28 cellular contexts compared by ENCODE assay signal in the genomic region with DNA sequence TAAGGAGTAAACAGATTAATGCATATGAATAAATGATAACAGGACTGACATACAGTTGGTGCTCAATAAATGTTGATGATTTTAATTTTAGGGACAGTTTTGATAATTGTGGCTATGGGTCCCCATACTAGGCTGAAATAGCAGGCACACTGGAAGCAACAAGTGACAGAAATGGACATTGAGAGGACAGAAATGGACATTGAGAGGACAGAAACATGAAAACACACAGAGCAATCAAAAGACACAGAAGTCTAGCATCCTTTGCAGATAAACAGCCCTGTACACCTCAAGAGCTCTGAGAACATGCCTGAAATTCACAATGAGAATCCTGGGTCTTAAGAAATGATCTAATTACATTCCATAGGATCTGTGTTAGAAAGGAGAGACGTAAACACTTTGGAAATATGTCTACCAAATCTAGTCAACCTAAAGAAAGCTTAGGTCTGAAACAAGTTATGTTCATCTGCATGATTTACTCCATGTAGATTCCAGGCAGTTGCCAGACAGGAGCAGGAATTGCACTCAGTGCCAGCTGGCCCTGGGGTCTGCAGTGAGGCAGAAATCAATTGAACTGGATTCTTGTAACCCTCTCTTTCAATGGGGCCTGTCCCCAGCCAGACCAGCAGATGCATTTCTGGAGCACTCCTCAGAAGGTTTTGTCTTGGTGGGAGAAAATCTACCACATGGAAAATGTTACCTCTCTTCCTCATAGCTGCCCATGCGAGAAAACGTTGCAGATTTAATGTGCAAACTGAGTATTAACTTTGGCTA.
DNase-seq lines count a peak whose midpoint lies in the region; ATAC-seq and TF ChIP-seq lines count a peak whose summit lies in the region.
"Had no signal": no experiment of that assay in that cellular context is flagged by ENCODE, and none has a peak within 500 bp of the region (broad histone marks: within the 10 kb centered on the region; RNA-seq: fewer than 3 reads in every experiment).

No MANE protein-coding gene starts in this region.

- CTCF ChIA-PET in MCF 10A (lab: Yijun Ruan, JAX): no interaction called here

- H3K27ac Mint-ChIP-seq in MCF 10A (ENCODE audit: low read depth, unreplicated experiment): no peak overlapping the region
- H3K27ac Mint-ChIP-seq: CD14-positive monocyte; CD8-positive, alpha-beta memory T cell had no signal

- no peaks in the 10 kb centered on the region for H3K27me3 Mint-ChIP-seq in MCF 10A (ENCODE audit: insufficient read depth, unreplicated experiment)
- H3K27me3 Mint-ChIP-seq: CD8-positive, alpha-beta memory T cell had no signal

- 93 to 94% methylated on average over 3 of the region's 3 CpGs for WGBS in lung, 2 donors
- 91 to 93% methylated on average over 3 of the region's 3 CpGs for WGBS in sigmoid colon, 2 donors

- H3K9me3 Mint-ChIP-seq in MCF 10A (ENCODE audit: unreplicated experiment): no peaks in the 10 kb centered on the region
- H3K9me3 Mint-ChIP-seq: CD14-positive monocyte; CD8-positive, alpha-beta memory T cell had no signal

- no peak overlapping the region for H3K4me3 Mint-ChIP-seq in MCF 10A (ENCODE audit: unreplicated experiment)
- H3K4me3 Mint-ChIP-seq: CD14-positive monocyte; CD8-positive, alpha-beta memory T cell had no signal

- H3K4me1 ChIP-seq in breast epithelium (peaks cover 0 to 17% of the 10 kb centered on the region in 2 donors), lung (ENCODE audit: control insufficient read depth in 2 of 2, insufficient read depth in 2 of 2, low read length in 2 of 2) (peaks cover 2 to 3% of the 10 kb centered on the region in 2 donors), sigmoid colon (peaks cover 0 to 53% (median 44%) of the 10 kb centered on the region in 4 donors)
- H3K4me1 ChIP-seq: BE2C, HAP-1 had no signal

- H3K4me1 Mint-ChIP-seq in MCF 10A (ENCODE audit: insufficient read depth, unreplicated experiment): no peaks in the 10 kb centered on the region

- H3K36me3 ChIP-seq in breast epithelium: no peaks in the 10 kb centered on the region
- peaks cover 4 to 7% of the 10 kb centered on the region in 2 donors for H3K36me3 ChIP-seq in lung (ENCODE audit: control insufficient read depth in 2 of 2, insufficient read depth in 2 of 2, low read length in 2 of 2)
- peaks cover 0 to 6% (median 0%) of the 10 kb centered on the region in 4 donors for H3K36me3 ChIP-seq in sigmoid colon
- H3K36me3 ChIP-seq: BE2C, HAP-1 had no signal

- BruUV-seq in MCF 10A (replicated peaks; lab: Mats Ljungman, UMichigan): no TSS peak

- TF ChIP-seq CTCF in breast epithelium (IDR thresholded peaks at IDR 0.05) (no peak), MCF 10A (IDR thresholded peaks at IDR 0.05; ENCODE audit: unreplicated experiment) (no peak), lung (IDR thresholded peaks at IDR 0.05; ENCODE audit: control extremely low read depth, extremely low read depth) (no peak), sigmoid colon (IDR thresholded peaks at IDR 0.05) (no peak)

- TF ChIP-seq POLR2A in breast epithelium (IDR thresholded peaks at IDR 0.05): no peak
- TF ChIP-seq POLR2A in sigmoid colon (IDR thresholded peaks at IDR 0.05): no peak

- peaks cover 19% of the 10 kb centered on the region for H3K36me3 Mint-ChIP-seq in MCF 10A (ENCODE audit: insufficient read depth, unreplicated experiment)
- H3K36me3 Mint-ChIP-seq: CD8-positive, alpha-beta memory T cell had no signal

- no peak for TF ChIP-seq EP300 in sigmoid colon (IDR thresholded peaks at IDR 0.05)

- peak overlapping the region; percentile 96 to 98 for H3K27ac ChIP-seq in breast epithelium
- H3K27ac ChIP-seq in lung (ENCODE audit: low read depth in 1 of 2, low read length in 1 of 2): no peak overlapping the region
- peak overlapping the region; percentile 92 to 97 (median 96) for H3K27ac ChIP-seq in sigmoid colon
- H3K27ac ChIP-seq: 22Rv1, SK-N-MC had no signal

- no peak for ATAC-seq in lung (ENCODE audit: insufficient read depth, low FRiP score)
- ATAC-seq in GM19023 (IDR thresholded peaks at IDR 0.05; ENCODE audit: unreplicated experiment): no peak
- no peak for ATAC-seq in HG02623 (IDR thresholded peaks at IDR 0.05; ENCODE audit: unreplicated experiment)
- ATAC-seq: HepG2 had no signal

- H3K27me3 ChIP-seq in breast epithelium (no peaks in the 10 kb centered on the region), lung (ENCODE audit: control insufficient read depth, insufficient read depth) (no peaks in the 10 kb centered on the region), sigmoid colon (no peaks in the 10 kb centered on the region)
- H3K27me3 ChIP-seq: BE2C had no signal

- POLR2A ChIA-PET in MCF 10A (lab: Yijun Ruan, JAX): interaction anchor here (0.6 kb wide), 1 partner anchor 9 kb away, joined by 6 read pairs; no protein-coding TSS in a partner anchor

- DNase-seq in breast epithelium (ENCODE audit: low spot score in 2 of 2) (no peak), MCF 10A (ENCODE audit: unreplicated experiment) (no peak), lung (ENCODE audit: low spot score) (peak; percentile 14), sigmoid colon (no peak), posterior vena cava (ENCODE audit: low spot score) (no peak), NCI-H510A (lab: John Stamatoyannopoulos, UW) (no peak)
- DNase-seq: ACHN; BE2C; CD8-positive, alpha-beta memory T cell; DMS 273 treated with DMSO at 0.1 percent for 48 hours; DMS79 treated with DMSO at 0.1 percent for 48 hours; GF-D8; GOT3; KBM-7; NCI-H1092 treated with DMSO at 0.1 percent for 48 hours; NCI-H1436; NCI-H187 treated with DMSO at 0.1 percent for 48 hours; NCI-H2107; NCI-H524 treated with DMSO at 0.1 percent for 48 hours; NCI-H774; SIG-M5 had no signal

- H3K9me3 ChIP-seq in breast epithelium (no peaks in the 10 kb centered on the region), lung (ENCODE audit: control insufficient read depth in 2 of 2, insufficient read depth in 1 of 2, low read length in 1 of 2) (no peaks in the 10 kb centered on the region), sigmoid colon (no peaks in the 10 kb centered on the region)
- H3K9me3 ChIP-seq: BE2C, HAP-1 had no signal

- intact Hi-C loops in breast epithelium (cut with DNase I; ENCODE audit: low total_unique reads): no loop called here
- intact Hi-C loops in MCF 10A (cut with micrococcal nuclease): no loop called here
- intact Hi-C loops in sigmoid colon (cut with DNase I): loop anchor here (5.0 kb wide), 1 partner anchor 33 kb away; no protein-coding TSS in a partner anchor
- intact Hi-C loops in posterior vena cava (cut with DNase I): no loop called here

- no peak overlapping the region for H3K4me3 ChIP-seq in breast epithelium
- no peak overlapping the region for H3K4me3 ChIP-seq in lung
- H3K4me3 ChIP-seq in sigmoid colon: no peak overlapping the region
- H3K4me3 ChIP-seq: HAP-1, SK-N-MC had no signal

Comparison
In these comparisons a context has a peak if more than half of its experiments do, and no peak if none do; other contexts are left out.
1. H3K27ac ChIP-seq: peak in breast epithelium (2 of 2) and sigmoid colon (4 of 4); none in lung (0 of 2).